Comparison of ENCODE assay signal across 23 cellular contexts in genomic region chr10:30626837-30627236, GRCh38. TPM values are rescaled to one million over a fixed set of nuclear protein-coding genes. Genes with fewer than 3 reads are reported as not detected.
"Had no signal": no experiment of that assay in that cellular context is flagged by ENCODE, and none has a peak within 500 bp of the region (broad histone marks: within the 10 kb centered on the region; RNA-seq: fewer than 3 reads in every experiment).

No MANE protein-coding gene starts in this region.

RNA-seq across cellular contexts. Expression of gene LYZL2, which starts 2.7 kb away (rescaled TPM):
- total RNA-seq: activated CD4-positive, alpha-beta memory T cell treated with anti-CD3 and anti-CD28 coated beads, Interleukin-2, amount 10 ng/mL, durations not matched to agents 7 days and 5 days; activated CD4-positive, alpha-beta T cell treated with anti-CD3 and anti-CD28 coated beads for 36 hours; activated CD4-positive, alpha-beta T cell treated with anti-CD3 and anti-CD28 coated beads, Interleukin-2, amount 10 ng/mL, durations not matched to agents 7 days and 5 days; activated CD8-positive, alpha-beta T cell treated with anti-CD3 and anti-CD28 coated beads, Interleukin-2, amount 10 ng/mL, durations not matched to agents 7 days and 5 days; activated naive CD4-positive, alpha-beta T cell treated with anti-CD3 and anti-CD28 coated beads for 36 hours; activated naive CD4-positive, alpha-beta T cell treated with anti-CD3 and anti-CD28 coated beads, Interleukin-2, amount 50 U/mL, for 72 hours; activated naive CD8-positive, alpha-beta T cell treated with anti-CD3 and anti-CD28 coated beads for 36 hours; activated T-cell treated with anti-CD3 and anti-CD28 coated beads, Interleukin-2, amount 50 U/mL, for 4 hours; activated T-cell treated with anti-CD3 and anti-CD28 coated beads, Interleukin-2, amount 50 U/mL, for 72 hours; activated T-helper 1 cell treated with anti-CD3 and anti-CD28 coated beads, Interleukin-12 subunit alpha, Interleukin-12 subunit beta, Interleukin-2, Interleukin-4 antibody, amounts not matched to agents 30 ng/mL and 10 ng/mL and 1 ng/mL, durations not matched to agents 14 hours and 24 hours and 36 hours; activated T-helper 17 cell treated with anti-CD3 and anti-CD28 coated beads, Interleukin-2, amount 50 U/mL, for 72 hours; adrenal gland; aorta; astrocyte; body of pancreas; breast epithelium; cardiac septum; cerebellum; T-cell; T-helper 1 cell treated with Interleukin-12 subunit alpha and Interleukin-12 subunit beta and Interleukin-4 antibody, amounts not matched to agents 30 ng/mL and 1 ng/mL, for 36 hours; T-helper 17 cell; T-helper 2 cell treated with Interferon-gamma antibody and Interleukin-4, amounts not matched to agents 100 ng/mL and 5 ng/mL, for 36 hours; WTC11 had no signal
